8 cellular contexts compared by ENCODE assay signal in genomic region chrX:123962794-123963373, GRCh38. TPM values are rescaled to one million over a fixed set of nuclear protein-coding genes. Genes with fewer than 3 reads are reported as not detected.
A peak's percentile ranks its signal among the peaks of the same experiment; 100 is the strongest.
DNase-seq lines count a peak whose midpoint lies in the region; ATAC-seq and TF ChIP-seq lines count a peak whose summit lies in the region.

No MANE protein-coding gene starts in this region.

- TF ChIP-seq POLR2A in testis (IDR thresholded peaks at IDR 0.05) = no peak

- ATAC-seq in HG02588 (IDR thresholded peaks at IDR 0.05; ENCODE audit: unreplicated experiment) = peak; percentile 64

- intact Hi-C loops in testis (cut with DNase I; ENCODE audit: low total_unique reads) = no loop called here

- no peak for TF ChIP-seq CTCF in testis (IDR thresholded peaks at IDR 0.05)

- peak overlapping the region; percentile 98 for H3K9ac ChIP-seq in SK-N-MC (ENCODE audit: insufficient read length)

- no peaks in the 10 kb centered on the region for H3K27me3 ChIP-seq in testis

- H3K27ac ChIP-seq in SK-N-MC (peak overlapping the region; percentile 98), testis (peak overlapping the region; percentile 96 to 97)

- H3K4me1 ChIP-seq in testis = no peaks in the 10 kb centered on the region

- WGBS in testis, 2 donors = 0% methylated on average over 19 of the region's 22 CpGs

- peak overlapping the region; percentile 91 for H3K4me3 ChIP-seq in SK-N-MC
- H3K4me3 ChIP-seq in testis = peak overlapping the region; percentile 65 to 78

- DNase-seq in GM04503 (ENCODE audit: low read depth) (peak; percentile 75), NCI-H1048 (lab: John Stamatoyannopoulos, UW) (peak; percentile 73), SK-N-MC (ENCODE audit: low read depth, low spot score) (peak; percentile 67), globus pallidus (ENCODE audit: low spot score) (peak; percentile 89), occipital lobe (lab: John Stamatoyannopoulos, UW) (peak; percentile 80), testis (peak; percentile 89)
- DNase-seq in activated naive CD4-positive, alpha-beta T cell treated with anti-CD3 and anti-CD28 coated beads, Interleukin-2, amount 50 U/mL, for 16 hours = peak; percentile 83

- no peaks in the 10 kb centered on the region for H3K36me3 ChIP-seq in SK-N-MC (ENCODE audit: insufficient read depth, low read length)
- no peaks in the 10 kb centered on the region for H3K36me3 ChIP-seq in testis (ENCODE audit: low read depth, missing control alignments)

- no peaks in the 10 kb centered on the region for H3K9me3 ChIP-seq in SK-N-MC (ENCODE audit: low read depth, low read length)
- no peaks in the 10 kb centered on the region for H3K9me3 ChIP-seq in testis

RNA-seq across cellular contexts. Expression of gene STAG2, which starts 1.4 kb away (rescaled TPM):
- total RNA-seq in occipital lobe = 142 TPM
- 10 to 100 TPM; 17.6 to 26.7 TPM for total RNA-seq in testis
- polyA plus RNA-seq in testis (ENCODE audit: insufficient read depth, low read depth, low replicate concordance) = 9.4 TPM

Comparison
In these comparisons a context has a peak if more than half of its experiments do, and no peak if none do; other contexts are left out.
1. Peak in every context shown above with its lines: DNase-seq, ATAC-seq, H3K4me3 ChIP-seq and H3K27ac ChIP-seq.